8 cellular contexts compared by ENCODE assay signal in the genomic region with DNA sequence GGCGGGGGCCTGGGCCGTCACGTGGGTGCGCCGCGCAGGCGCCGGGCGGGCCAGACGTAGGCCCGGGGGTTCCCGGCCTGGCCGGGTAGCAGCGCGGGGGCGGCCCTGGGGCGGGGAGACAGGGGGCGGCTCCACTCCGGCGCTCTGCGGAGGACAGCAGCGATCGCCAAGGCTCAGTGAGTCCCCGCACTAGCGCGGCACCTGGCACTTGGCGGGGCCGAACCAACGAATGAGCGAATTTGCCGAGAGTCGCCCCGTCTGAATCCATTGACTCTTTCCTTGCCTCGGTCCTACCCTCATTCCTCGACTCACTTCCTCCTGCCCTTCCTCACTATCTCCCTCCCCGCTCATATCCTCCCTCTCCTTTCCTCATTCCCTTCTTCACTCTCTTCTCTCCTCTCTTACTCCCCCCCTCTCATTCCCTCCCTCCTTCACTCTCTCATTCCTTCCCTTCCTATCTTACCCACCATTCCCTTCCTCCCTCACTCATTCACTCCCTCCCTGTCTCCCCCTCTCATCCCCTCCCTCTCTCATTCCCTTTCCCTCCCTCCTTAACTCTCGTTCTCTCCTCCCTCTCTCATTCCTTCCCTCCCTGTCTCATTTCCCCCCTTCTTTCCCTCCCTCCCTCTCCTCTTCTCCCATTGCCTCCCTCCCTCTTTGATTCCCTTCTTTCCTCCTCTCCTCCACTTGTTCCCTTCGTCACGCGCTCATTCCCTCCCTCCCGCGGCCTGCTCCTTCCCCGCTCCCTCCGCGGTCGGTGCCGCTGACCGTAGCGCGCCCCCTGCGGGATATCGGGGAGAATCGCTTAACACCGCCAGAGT. TPM values are rescaled to one million over a fixed set of nuclear protein-coding genes. Genes with fewer than 3 reads are reported as not detected.
DNase-seq lines count a peak whose midpoint lies in the region; ATAC-seq and TF ChIP-seq lines count a peak whose summit lies in the region.

No MANE protein-coding gene starts in this region.

- TF ChIP-seq CTCF in Loucy (conservative IDR thresholded peaks at IDR 0.05; ENCODE audit: low read length) = peak; percentile 95
- TF ChIP-seq CTCF in foreskin keratinocyte (conservative IDR thresholded peaks at IDR 0.05) = peak; percentile 92
- TF ChIP-seq CTCF in neural progenitor cell (IDR thresholded peaks at IDR 0.05) = peak; percentile 96

- no peaks in the 10 kb centered on the region for H3K9me2 ChIP-seq in Loucy (replicated peaks; ENCODE audit: low read depth, low read length)

- peaks cover 34% of the 10 kb centered on the region for H3K79me2 ChIP-seq in Loucy (ENCODE audit: insufficient read depth, low read length)
- H3K79me2 ChIP-seq in neural progenitor cell (ENCODE audit: low read depth) = peaks cover 43% of the 10 kb centered on the region

- DNase-seq in H4 (ENCODE audit: low spot score) = peak; percentile 75
- DNase-seq in SHP77 treated with DMSO at 0.1 percent for 48 hours (lab: John Stamatoyannopoulos, UW) = peak; percentile 60
- DNase-seq in activated naive CD4-positive, alpha-beta T cell (lab: John Stamatoyannopoulos, UW) = peak; percentile 73 to 88 (median 76)
- DNase-seq in foreskin keratinocyte = peak; percentile 67 to 82
- DNase-seq in neural progenitor cell (ENCODE audit: low spot score) = peak; percentile 95

- peaks cover 2% of the 10 kb centered on the region; the same call in 1 of the 2 replicates for H3K36me3 ChIP-seq in ES-I3 (ENCODE audit: insufficient read depth, low read length)
- no peaks in the 10 kb centered on the region for H3K36me3 ChIP-seq in Loucy (ENCODE audit: insufficient read depth, low read length)
- H3K36me3 ChIP-seq in neural progenitor cell = no peaks in the 10 kb centered on the region
- H3K36me3 ChIP-seq in stomach smooth muscle (ENCODE audit: control insufficient read depth in 2 of 2, insufficient read depth in 2 of 2, low read length in 2 of 2) = peaks cover 0 to 3% of the 10 kb centered on the region in 2 donors

- H3K27ac Mint-ChIP-seq in neural progenitor cell = peak overlapping the region; percentile 74

- peak; percentile 86 for ATAC-seq in foreskin keratinocyte

- H3K4me1 ChIP-seq in ES-I3 (ENCODE audit: insufficient read depth, low read length) = peaks cover 4% of the 10 kb centered on the region; the same call in 1 of the 2 replicates
- peaks cover 13% of the 10 kb centered on the region for H3K4me1 ChIP-seq in Loucy (ENCODE audit: insufficient read depth, low read length, poor library complexity, severe bottlenecking)
- peaks cover 4% of the 10 kb centered on the region for H3K4me1 ChIP-seq in foreskin keratinocyte
- peaks cover 16% of the 10 kb centered on the region for H3K4me1 ChIP-seq in neural progenitor cell
- peaks cover 19% of the 10 kb centered on the region for H3K4me1 ChIP-seq in stomach smooth muscle (ENCODE audit: control insufficient read depth, insufficient read depth, low read length)

- no peaks in the 10 kb centered on the region for H3K9me3 Mint-ChIP-seq in neural progenitor cell

- H3K27me3 Mint-ChIP-seq in neural progenitor cell (ENCODE audit: insufficient read depth, low read depth) = no peaks in the 10 kb centered on the region

- peak overlapping the region; percentile 87 for H2AFZ ChIP-seq in Loucy (ENCODE audit: low read length)
- H2AFZ ChIP-seq in neural progenitor cell (replicated peaks) = peak overlapping the region; percentile 78

- peaks cover 17% of the 10 kb centered on the region for H3K36me3 Mint-ChIP-seq in neural progenitor cell

- H3K4me2 ChIP-seq in Loucy (ENCODE audit: low read depth, low read length, poor library complexity, severe bottlenecking) (peak overlapping the region; percentile 92), neural progenitor cell (peak overlapping the region; percentile 94)

- H3K4me3 ChIP-seq in Loucy (ENCODE audit: low read length, poor library complexity, severe bottlenecking) (peak overlapping the region; percentile 82), neural progenitor cell (peak overlapping the region; percentile 66), stomach smooth muscle (ENCODE audit: low read length in 2 of 2) (peak overlapping the region; percentile 68 to 80)

- H3K4me3 Mint-ChIP-seq in neural progenitor cell = peak overlapping the region; percentile 96

- peak overlapping the region; percentile 59 for H3K27ac ChIP-seq in foreskin keratinocyte
- H3K27ac ChIP-seq in neural progenitor cell = peak overlapping the region; percentile 70
- peak overlapping the region; percentile 95 for H3K27ac ChIP-seq in stomach smooth muscle (ENCODE audit: low read length)

- H4K20me1 ChIP-seq in Loucy (ENCODE audit: insufficient read depth, low read length, poor library complexity, severe bottlenecking) (peaks cover 11% of the 10 kb centered on the region), neural progenitor cell (ENCODE audit: low read depth) (peaks cover 29% of the 10 kb centered on the region)

- no peaks in the 10 kb centered on the region for H3K27me3 ChIP-seq in Loucy (ENCODE audit: insufficient read depth, low read length, poor library complexity, severe bottlenecking)
- H3K27me3 ChIP-seq in foreskin keratinocyte = no peaks in the 10 kb centered on the region
- peaks cover 16% of the 10 kb centered on the region for H3K27me3 ChIP-seq in neural progenitor cell
- no peaks in the 10 kb centered on the region for H3K27me3 ChIP-seq in stomach smooth muscle (ENCODE audit: control insufficient read depth in 1 of 2, insufficient read depth in 2 of 2, low read length in 2 of 2)

- H3K4me1 Mint-ChIP-seq in neural progenitor cell = peaks cover 23% of the 10 kb centered on the region

- H3K9ac ChIP-seq in ES-I3 (ENCODE audit: low read depth, low read length) (peak overlapping the region; percentile 79), Loucy (ENCODE audit: low read depth, low read length, poor library complexity, severe bottlenecking) (peak overlapping the region; percentile 86), neural progenitor cell (peak overlapping the region; percentile 50), stomach smooth muscle (ENCODE audit: low read length in 2 of 2) (peak overlapping the region; percentile 87 to 97)

- H3K9me3 ChIP-seq in ES-I3 (ENCODE audit: control insufficient read depth, insufficient read depth, low read length) (no peaks in the 10 kb centered on the region), Loucy (ENCODE audit: insufficient read depth, low read depth, low read length) (no peaks in the 10 kb centered on the region), neural progenitor cell (ENCODE audit: low read depth) (no peaks in the 10 kb centered on the region), stomach smooth muscle (ENCODE audit: control insufficient read depth in 2 of 2, low read length in 2 of 2) (no peaks in the 10 kb centered on the region)

- H3F3A ChIP-seq in Loucy (ENCODE audit: low read depth) (no peaks in the 10 kb centered on the region), neural progenitor cell (ENCODE audit: low read depth) (peaks cover 6% of the 10 kb centered on the region)

RNA-seq across cellular contexts. Expression of gene KLHL22, which starts 0.5 kb away (rescaled TPM):
- total RNA-seq in H4 (2014; rRNA removed; shearing (Covaris generic)) = 8.6 and 13.7 TPM in 2 replicates
- 12.4 and 14.3 TPM in 2 replicates for total RNA-seq in foreskin keratinocyte
- 10.7 and 12.5 TPM in 2 replicates for polyA plus RNA-seq in foreskin keratinocyte
- total RNA-seq in neural progenitor cell (ENCODE audit: low replicate concordance) = 14.3 and 31.9 TPM in 2 replicates

RNA-seq across cellular contexts. Expression of gene MED15, which starts 11.3 kb away (rescaled TPM):
- 5.7 and 9.1 TPM in 2 replicates for total RNA-seq in H4 (2014; rRNA removed; shearing (Covaris generic))
- total RNA-seq in foreskin keratinocyte = 49.3 and 61.4 TPM in 2 replicates
- polyA plus RNA-seq in foreskin keratinocyte = 60.0 and 71.4 TPM in 2 replicates
- total RNA-seq in neural progenitor cell (ENCODE audit: low replicate concordance) = 11.4 and 21.3 TPM in 2 replicates

RNA-seq across cellular contexts. Expression of gene SCARF2, which starts 58.4 kb away (rescaled TPM):
- 7.7 TPM in 2 replicates for total RNA-seq in H4 (2014; rRNA removed; shearing (Covaris generic))
- total RNA-seq in foreskin keratinocyte = 0.14 and 0.24 TPM in 2 replicates
- 0.17 and 0.25 TPM in 2 replicates for polyA plus RNA-seq in foreskin keratinocyte
- total RNA-seq in neural progenitor cell (ENCODE audit: low replicate concordance) = 0.22 and 3.9 TPM in 2 replicates

Comparison
In these comparisons a context has a peak if more than half of its experiments do, and no peak if none do; other contexts are left out.
1. Peak in every context shown above with its lines: DNase-seq, ATAC-seq, H3K4me3 ChIP-seq and H3K27ac ChIP-seq.